Comparison of ENCODE assay signal across 2 cellular contexts in genomic region chr11:31915867-31916266, GRCh38.
TF ChIP-seq lines count a peak whose summit lies in the region.

No MANE protein-coding gene starts in this region.

TF ChIP-seq in GM23338, 12 proteins besides CTCF, POLR2A, EP300 and RAD21 (continued from another document):
- TF ChIP-seq REST (IDR thresholded peaks at IDR 0.05; ENCODE audit: unreplicated experiment) (no peak), ETS1 (IDR thresholded peaks at IDR 0.05) (no peak), STAT1 (IDR thresholded peaks at IDR 0.05; ENCODE audit: unreplicated experiment) (no peak), EZH2phosphoT487 (IDR thresholded peaks at IDR 0.05; ENCODE audit: unreplicated experiment) (no peak), ZNF114 (CRISPR knock-in tag; IDR thresholded peaks at IDR 0.05) (no peak), ZNF462 (CRISPR knock-in tag; IDR thresholded peaks at IDR 0.05) (no peak), CREB1 (CRISPR knock-in tag; IDR thresholded peaks at IDR 0.05; ENCODE audit: low read depth) (no peak), ZNF331 (CRISPR knock-in tag; IDR thresholded peaks at IDR 0.05; ENCODE audit: low read depth) (no peak)
TF ChIP-seq in GM23338: peak in this region for 0.

TF ChIP-seq in H1, 55 proteins besides CTCF, POLR2A, EP300 and RAD21 (continued from another document):
- no peak for TF ChIP-seq ATF2 (IDR thresholded peaks at IDR 0.05; ENCODE audit: low read length)
- TF ChIP-seq TAF1 (IDR thresholded peaks at IDR 0.05; ENCODE audit: low read depth, low read length): no peak
- TF ChIP-seq RXRA (IDR thresholded peaks at IDR 0.05; ENCODE audit: insufficient read depth, low read depth, low read length): no peak
- no peak for TF ChIP-seq BACH1 (IDR thresholded peaks at IDR 0.05; ENCODE audit: low read length)
- TF ChIP-seq YY1 (IDR thresholded peaks at IDR 0.05; ENCODE audit: low read depth, low read length): no peak
- TF ChIP-seq FOSL1 (IDR thresholded peaks at IDR 0.05; ENCODE audit: insufficient read depth, low read depth, low read length): no peak
- no peak for TF ChIP-seq SP2 (IDR thresholded peaks at IDR 0.05; ENCODE audit: low read length)
- no peak for TF ChIP-seq CTBP2 (IDR thresholded peaks at IDR 0.05; ENCODE audit: borderline replicate concordance, insufficient read depth, insufficient read length, low read length)
- TF ChIP-seq CEBPB (IDR thresholded peaks at IDR 0.05; ENCODE audit: low read depth, low read length): no peak
- no peak for TF ChIP-seq KDM1A (IDR thresholded peaks at IDR 0.05; ENCODE audit: borderline replicate concordance, low read length)
- TF ChIP-seq NANOG (IDR thresholded peaks at IDR 0.05; ENCODE audit: insufficient read depth, low read depth, low read length, poor library complexity, severe bottlenecking): no peak
- TF ChIP-seq CBX5 (IDR thresholded peaks at IDR 0.05; ENCODE audit: low read depth, low read length): no peak
- no peak for TF ChIP-seq JUN (IDR thresholded peaks at IDR 0.05; ENCODE audit: low read depth, low read length)
- no peak for TF ChIP-seq POLR2AphosphoS5 (IDR thresholded peaks at IDR 0.05; ENCODE audit: low read depth, low read length)
- TF ChIP-seq SIX5 (IDR thresholded peaks at IDR 0.05; ENCODE audit: low read depth, low read length): no peak
